12 cellular contexts compared by ENCODE assay signal in the genomic region with DNA sequence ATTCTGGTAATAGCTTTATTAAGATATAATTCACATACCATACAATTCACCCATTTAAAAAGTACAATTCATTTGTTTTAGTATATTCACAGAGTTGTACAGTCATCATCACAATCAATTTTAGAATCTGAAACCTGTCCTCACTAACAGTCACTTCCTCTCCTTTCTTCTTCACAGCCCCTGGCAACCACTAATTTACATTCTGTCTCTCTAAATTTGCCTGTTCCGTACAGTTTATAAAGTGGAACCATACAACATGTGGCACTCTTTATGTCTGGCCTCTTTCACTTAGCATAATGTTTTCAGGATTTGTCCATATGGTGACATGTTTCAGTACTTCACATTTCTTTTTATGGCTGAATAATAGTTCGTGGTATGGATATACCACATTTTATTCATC. TPM values are rescaled to one million over a fixed set of nuclear protein-coding genes. Genes with fewer than 3 reads are reported as not detected.
DNase-seq lines count a peak whose midpoint lies in the region; ATAC-seq, FAIRE-seq and TF ChIP-seq lines count a peak whose summit lies in the region.
"Had no signal": no experiment of that assay in that cellular context is flagged by ENCODE, and none has a peak within 500 bp of the region (broad histone marks: within the 10 kb centered on the region; RNA-seq: fewer than 3 reads in every experiment).

No MANE protein-coding gene starts in this region.

- H3K27me3 ChIP-seq in suprapubic skin, result no peaks in the 10 kb centered on the region
- H3K27me3 ChIP-seq: pancreas had no signal

- H3K36me3 ChIP-seq in SK-N-MC (ENCODE audit: insufficient read depth, low read length) (no peaks in the 10 kb centered on the region), suprapubic skin (no peaks in the 10 kb centered on the region)
- H3K36me3 ChIP-seq: pancreas had no signal

- no peak for TF ChIP-seq POLR2A in suprapubic skin (IDR thresholded peaks at IDR 0.05)

- no peak overlapping the region for H3K27ac ChIP-seq in SK-N-MC
- no peak overlapping the region for H3K27ac ChIP-seq in suprapubic skin
- H3K27ac ChIP-seq: pancreas had no signal

- H3K4me1 ChIP-seq in suprapubic skin, result no peaks in the 10 kb centered on the region
- H3K4me1 ChIP-seq: pancreas had no signal

- no peak overlapping the region for H3K9ac ChIP-seq in SK-N-MC (ENCODE audit: insufficient read length)

- peak; percentile 96 for ATAC-seq in HG03025 (IDR thresholded peaks at IDR 0.05; ENCODE audit: low FRiP score, unreplicated experiment)
- ATAC-seq: pancreas had no signal

- 76% methylated on average over 2 of the region's 2 CpGs for WGBS in suprapubic skin

- H3K9me3 ChIP-seq in SK-N-MC (ENCODE audit: low read depth, low read length) (peaks cover 12% of the 10 kb centered on the region), suprapubic skin (no peaks in the 10 kb centered on the region)
- H3K9me3 ChIP-seq: pancreas had no signal

- H3K4me3 ChIP-seq in SK-N-MC (no peak overlapping the region), suprapubic skin (no peak overlapping the region)
- H3K4me3 ChIP-seq: pancreas had no signal

- FAIRE-seq in GM19239 (lab: Jason Lieb, UNC), result no peak
- FAIRE-seq: bronchial epithelial cell, pancreas had no signal

- no peak for TF ChIP-seq CTCF in suprapubic skin (IDR thresholded peaks at IDR 0.05)

- no peak for TF ChIP-seq EP300 in suprapubic skin (IDR thresholded peaks at IDR 0.05)

- DNase-seq in GDM1 (lab: John Stamatoyannopoulos, UW) (peak; percentile 1), GM19239 (ENCODE audit: insufficient read length, low spot score) (peak; percentile 12), SK-N-MC (ENCODE audit: low read depth, low spot score) (peak; percentile 39), mesenteric fat pad (ENCODE audit: low spot score) (no peak), SIG-M5 treated with dmso at 0.1 percent for 504 hours (lab: John Stamatoyannopoulos, UW; ENCODE audit: unreplicated experiment) (no peak), suprapubic skin (ENCODE audit: low spot score in 2 of 2) (no peak), 8988T (no peak)
- DNase-seq: Kasumi-1; pancreas; stimulated activated naive CD4-positive, alpha-beta T cell had no signal

RNA-seq across cellular contexts. Expression of gene ERICH6, which starts 22.7 kb away (rescaled TPM):
- total RNA-seq in mesenteric fat pad, result 0.29 TPM
- under 1 TPM in 1 of 4 donors, not detected in 3; 0.68 TPM for total RNA-seq in suprapubic skin
- total RNA-seq: bronchial epithelial cell had no signal

Comparison
In these comparisons a context has a peak if more than half of its experiments do, and no peak if none do; other contexts are left out.
1. DNase-seq: peak in GDM1 (single experiment), GM19239 (single experiment) and SK-N-MC (single experiment); none in mesenteric fat pad (single experiment), SIG-M5 treated with dmso at 0.1 percent for 504 hours (single experiment), suprapubic skin (0 of 2) and 8988T (single experiment).